In genomic region chr17:81926451-81927144, GRCh38 we compare ENCODE assay signal across 8 cellular contexts.
DNase-seq lines count a peak whose midpoint lies in the region; TF ChIP-seq lines count a peak whose summit lies in the region.

No MANE protein-coding gene starts in this region.

- DNase-seq in ELR (ENCODE audit: low read depth) (peak; percentile 90), HEK293T (ENCODE audit: extremely low spot score) (peak; percentile 66), NCI-H510A (lab: John Stamatoyannopoulos, UW) (peak; percentile 70), medulla oblongata (ENCODE audit: extremely low spot score) (peak; percentile 76), NCI-H2171 treated with DMSO at 0.1 percent for 48 hours (lab: John Stamatoyannopoulos, UW) (no peak)
- DNase-seq in activated CD4-positive, alpha-beta T cell treated with anti-CD3 and anti-CD28 coated beads, Interleukin-2, amount 50 U/mL, for 48 hours, result peak; percentile 69 to 75
- DNase-seq in effector memory CD4-positive, alpha-beta T cell, result peak; percentile 38 to 47 (median 41)
- peak; percentile 53 for DNase-seq in stimulated activated CD8-positive, alpha-beta memory T cell treated with anti-CD3 and anti-CD28 coated beads, Interleukin-12 subunit alpha, Interleukin-12 subunit beta, amount 100 ng/mL, for 4 hours (ENCODE audit: low read depth)

- peak overlapping the region; percentile 79 for H3K27ac ChIP-seq in effector memory CD4-positive, alpha-beta T cell (ENCODE audit: insufficient read depth, low read length, poor library complexity, severe bottlenecking)

- no peaks in the 10 kb centered on the region for H3K36me3 ChIP-seq in effector memory CD4-positive, alpha-beta T cell (ENCODE audit: control insufficient read depth, insufficient read depth, low read length)

- CTCF ChIA-PET in HEK293T (lab: Yijun Ruan, JAX), result interaction anchor here (0.7 to 1.3 kb wide), 3 partner anchors 33 to 420 kb away, joined by 3 to 6 read pairs (median 4); no protein-coding TSS in a partner anchor

- H3K9me3 ChIP-seq in effector memory CD4-positive, alpha-beta T cell (ENCODE audit: control insufficient read depth, low read length), result no peaks in the 10 kb centered on the region

- H3K27me3 ChIP-seq in effector memory CD4-positive, alpha-beta T cell (replicated peaks; ENCODE audit: control insufficient read depth, insufficient read depth, low read length, poor library complexity, severe bottlenecking), result peaks cover 9% of the 10 kb centered on the region

- H3K4me3 ChIP-seq in effector memory CD4-positive, alpha-beta T cell (ENCODE audit: insufficient read depth, low read depth, low read length, poor library complexity, severe bottlenecking), result peak overlapping the region; percentile 55

- peaks cover 37% of the 10 kb centered on the region for H3K4me1 ChIP-seq in effector memory CD4-positive, alpha-beta T cell (ENCODE audit: control insufficient read depth, insufficient read depth, low read length, poor library complexity, severe bottlenecking)

- POLR2A ChIA-PET in HEK293T (lab: Yijun Ruan, JAX), result interaction anchor here (0.6 to 5.2 kb wide), 14 partner anchors 10 to 243 kb away, joined by 3 to 37 read pairs (median 4); partner anchors contain the start of genes ANAPC11, ARHGDIA, ARL16 and CENPX

TF ChIP-seq in HEK293T, 16 proteins besides CTCF, POLR2A, EP300 and RAD21:
- no peak; the same call in 1 of the 2 replicates for TF ChIP-seq CTBP1 (IDR thresholded peaks at IDR 0.05; ENCODE audit: borderline replicate concordance)
- peak; percentile 97 for TF ChIP-seq ARNT (IDR thresholded peaks at IDR 0.05)
TF ChIP-seq in HEK293T: peak in this region for 1.
